Comparison of ENCODE assay signal across 19 cellular contexts in the genomic region with DNA sequence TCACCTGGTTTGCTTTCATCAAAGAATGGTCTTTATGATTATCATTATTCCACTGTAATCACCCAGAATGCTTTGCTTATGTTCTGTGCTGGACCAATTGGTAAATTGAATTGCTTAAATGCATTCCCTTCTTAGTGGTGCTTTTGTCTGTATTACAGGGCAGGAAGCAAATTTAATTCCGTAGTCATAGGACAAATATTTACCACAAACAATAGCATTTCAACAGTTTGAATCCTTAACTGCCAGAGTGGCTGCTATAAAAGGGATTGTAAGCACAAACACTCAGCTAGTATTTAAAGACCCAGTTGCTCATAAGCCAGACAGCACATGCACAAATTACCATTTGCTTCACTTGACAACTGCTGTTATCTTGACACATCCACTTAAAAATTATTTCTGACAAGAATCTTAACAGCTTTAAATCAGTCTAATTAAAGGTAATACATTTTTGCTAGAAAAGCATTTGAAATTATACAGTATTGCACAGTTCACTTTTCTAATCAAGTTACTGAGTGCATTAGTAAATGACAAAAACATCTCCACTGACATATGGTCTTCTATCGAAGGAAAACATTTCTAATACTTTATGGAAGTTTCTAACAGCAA.
DNase-seq lines count a peak whose midpoint lies in the region; ATAC-seq and TF ChIP-seq lines count a peak whose summit lies in the region.
"Had no signal": no experiment of that assay in that cellular context is flagged by ENCODE, and none has a peak within 500 bp of the region (broad histone marks: within the 10 kb centered on the region; RNA-seq: fewer than 3 reads in every experiment).

No MANE protein-coding gene starts in this region.

- no peak overlapping the region for H3K9ac ChIP-seq in mesenchymal stem cell (ENCODE audit: low read length)
- H3K9ac ChIP-seq: BLaER1 treated with 17β-estradiol and CSF1 and Interleukin-3, amounts not matched to agents 10 nM and 100 nM; neural progenitor cell had no signal

- H3K79me1 ChIP-seq in mesenchymal stem cell (replicated peaks; ENCODE audit: low read length, poor library complexity, severe bottlenecking): no peaks in the 10 kb centered on the region

- no peak overlapping the region for H4K8ac ChIP-seq in mesenchymal stem cell (ENCODE audit: low read length)

- in situ Hi-C loops in astrocyte of the spinal cord (cut with HindIII; ENCODE audit: low sequenced_read_pairs): no loop called here

- no peak overlapping the region for H2AK5ac ChIP-seq in mesenchymal stem cell (ENCODE audit: low read length, severe bottlenecking)

- no peak overlapping the region for H3K23ac ChIP-seq in mesenchymal stem cell (ENCODE audit: low read length in 2 of 2)

- H3K18ac ChIP-seq in mesenchymal stem cell (ENCODE audit: low read depth in 1 of 2, low read length in 2 of 2): no peak overlapping the region

- POLR2A ChIA-PET in BJ (lab: Charles Lee): no interaction called here

- no peak overlapping the region for H3K4me2 ChIP-seq in mesenchymal stem cell (ENCODE audit: low read length, poor library complexity, severe bottlenecking)
- H3K4me2 ChIP-seq: BLaER1 treated with 17β-estradiol and CSF1 and Interleukin-3, amounts not matched to agents 10 nM and 100 nM; neural progenitor cell had no signal

- ATAC-seq in GM19023 (IDR thresholded peaks at IDR 0.05; ENCODE audit: unreplicated experiment) (no peak), HG02970 (IDR thresholded peaks at IDR 0.05; ENCODE audit: low FRiP score, unreplicated experiment) (no peak)
- ATAC-seq: activated CD8-positive, alpha-beta T cell treated with anti-CD3 and anti-CD28 coated beads, Interleukin-2, amount 10 ng/mL, durations not matched to agents 7 days and 5 days had no signal

- CTCF ChIA-PET in BJ (lab: Yijun Ruan, JAX): no interaction called here

- H2BK5ac ChIP-seq in mesenchymal stem cell (ENCODE audit: low read depth, low read length, poor library complexity, severe bottlenecking): no peak overlapping the region

- 42% methylated on average over 2 of the region's 2 CpGs for WGBS in mesenchymal stem cell

- no peak overlapping the region for H2BK12ac ChIP-seq in mesenchymal stem cell (ENCODE audit: low read length in 2 of 2)

- H3K4me1 ChIP-seq in mesenchymal stem cell (ENCODE audit: control insufficient read depth, insufficient read depth, low read depth, low read length): peaks cover 3% of the 10 kb centered on the region
- H3K4me1 ChIP-seq: BLaER1 treated with 17β-estradiol and CSF1 and Interleukin-3, amounts not matched to agents 10 nM and 100 nM; neural progenitor cell; testis had no signal

- H3K27me3 ChIP-seq in BJ (ENCODE audit: control insufficient read depth, insufficient read depth, low read length) (no peaks in the 10 kb centered on the region), mesenchymal stem cell (ENCODE audit: control insufficient read depth in 1 of 2, insufficient read depth in 1 of 2, low read length in 2 of 2) (peaks cover 0 to 3% of the 10 kb centered on the region in 2 experiments)
- H3K27me3 ChIP-seq: BLaER1 treated with 17β-estradiol and CSF1 and Interleukin-3, amounts not matched to agents 10 nM and 100 nM; esophagus muscularis mucosa; neural progenitor cell; testis had no signal

- TF ChIP-seq CTCF in BJ (IDR thresholded peaks at IDR 0.05; ENCODE audit: insufficient read depth, low read depth, low read length): no peak
- no peak for TF ChIP-seq CTCF in astrocyte of the spinal cord (IDR thresholded peaks at IDR 0.05; ENCODE audit: low read depth, low read length)

- no peak overlapping the region for H2BK15ac ChIP-seq in mesenchymal stem cell (ENCODE audit: low read depth, poor library complexity, severe bottlenecking)

- H4K91ac ChIP-seq in mesenchymal stem cell (ENCODE audit: low read length): no peak overlapping the region

- DNase-seq in BJ (ENCODE audit: low read depth) (peak; percentile 39), LHCN-M2 (ENCODE audit: low read depth) (peak; percentile 83), astrocyte of the spinal cord (ENCODE audit: low read depth, low spot score) (peak; percentile 36), mesenchymal stem cell (peak; percentile 40), OCI-M2 (lab: John Stamatoyannopoulos, UW; ENCODE audit: unreplicated experiment) (no peak), NAMALWA (ENCODE audit: low spot score) (no peak)
- DNase-seq: activated CD4-positive, CD25-positive, alpha-beta regulatory T cell; activated CD8-positive, alpha-beta T cell treated with anti-CD3 and anti-CD28 coated beads, Interleukin-2, amount 10 ng/mL, durations not matched to agents 7 days and 5 days; activated T-cell treated with anti-CD3 and anti-CD28 coated beads, Interleukin-2, amount 50 U/mL, for 48 hours; DMS 273 treated with DMSO at 0.1 percent for 48 hours; effector CD4-positive, alpha-beta T cell; NCI-H524 treated with DMSO at 0.1 percent for 48 hours; OCI-M1; testis had no signal

- H3K9me3 ChIP-seq in mesenchymal stem cell (ENCODE audit: control insufficient read depth, low read length): no peaks in the 10 kb centered on the region
- H3K9me3 ChIP-seq: BLaER1 treated with 17β-estradiol and CSF1 and Interleukin-3, amounts not matched to agents 10 nM and 100 nM; esophagus muscularis mucosa; testis had no signal

- H3K36me3 ChIP-seq in BJ (ENCODE audit: control insufficient read depth, insufficient read depth, low read length) (no peaks in the 10 kb centered on the region), mesenchymal stem cell (ENCODE audit: control insufficient read depth in 1 of 2, insufficient read depth in 2 of 2, low read depth in 1 of 2, low read length in 2 of 2) (no peaks in the 10 kb centered on the region)
- H3K36me3 ChIP-seq: BLaER1 treated with 17β-estradiol and CSF1 and Interleukin-3, amounts not matched to agents 10 nM and 100 nM; esophagus muscularis mucosa; neural progenitor cell had no signal

- H3K4ac ChIP-seq in mesenchymal stem cell (ENCODE audit: low read depth in 1 of 2, low read length in 2 of 2): no peak overlapping the region

- no peak overlapping the region for H2AFZ ChIP-seq in mesenchymal stem cell (ENCODE audit: low read depth, low read length)
- H2AFZ ChIP-seq: neural progenitor cell had no signal

- no peak overlapping the region for H3K4me3 ChIP-seq in BJ (ENCODE audit: low read depth, low read length)
- no peak overlapping the region for H3K4me3 ChIP-seq in astrocyte of the spinal cord (ENCODE audit: low read depth, low read length)
- no peak overlapping the region for H3K4me3 ChIP-seq in mesenchymal stem cell (ENCODE audit: insufficient read depth in 1 of 2, low read depth in 1 of 2, low read length in 2 of 2)
- H3K4me3 ChIP-seq: BLaER1 treated with 17β-estradiol and CSF1 and Interleukin-3, amounts not matched to agents 10 nM and 100 nM; esophagus muscularis mucosa; neural progenitor cell; testis had no signal

- H3K27ac ChIP-seq in mesenchymal stem cell (ENCODE audit: low read length, poor library complexity, severe bottlenecking): no peak overlapping the region
- H3K27ac ChIP-seq: BLaER1 treated with 17β-estradiol and CSF1 and Interleukin-3, amounts not matched to agents 10 nM and 100 nM; neural progenitor cell; testis had no signal

- no peak overlapping the region for H3K14ac ChIP-seq in mesenchymal stem cell (ENCODE audit: low read length in 2 of 2)

- H2BK120ac ChIP-seq in mesenchymal stem cell (ENCODE audit: low read depth, low read length): no peak overlapping the region

Comparison
In these comparisons a context has a peak if more than half of its experiments do, and no peak if none do; other contexts are left out.
1. DNase-seq: peak in BJ (single experiment), LHCN-M2 (single experiment), astrocyte of the spinal cord (single experiment) and mesenchymal stem cell (single experiment); none in OCI-M2 (single experiment) and NAMALWA (single experiment).